In genomic region chr10:69232252-69232651, GRCh38 we compare ENCODE assay signal across 12 cellular contexts. TPM values are rescaled to one million over a fixed set of nuclear protein-coding genes. Genes with fewer than 3 reads are reported as not detected.
DNase-seq lines count a peak whose midpoint lies in the region; ATAC-seq and TF ChIP-seq lines count a peak whose summit lies in the region.
"Had no signal": no experiment of that assay in that cellular context is flagged by ENCODE, and none has a peak within 500 bp of the region (broad histone marks: within the 10 kb centered on the region; RNA-seq: fewer than 3 reads in every experiment).

No MANE protein-coding gene starts in this region.

- no peak for ATAC-seq in naive thymus-derived CD4-positive, alpha-beta T cell
- no peak for ATAC-seq in HG03025 (IDR thresholded peaks at IDR 0.05; ENCODE audit: low FRiP score, unreplicated experiment)

- H3K27ac ChIP-seq in CD4-positive, alpha-beta memory T cell (ENCODE audit: low read depth, low read length): no peak overlapping the region
- H3K27ac ChIP-seq in naive thymus-derived CD4-positive, alpha-beta T cell (ENCODE audit: low read depth, low read length): no peak overlapping the region
- no peak overlapping the region for H3K27ac ChIP-seq in A673 (ENCODE audit: low read depth, low read length, poor library complexity, severe bottlenecking)

- BruUV-seq in A673 (replicated peaks; lab: Mats Ljungman, UMichigan): no TSS peak

- H3K4me3 Mint-ChIP-seq in CD4-positive, alpha-beta memory T cell: peak overlapping the region in 5 of 8 donors; percentile 12 to 94 (median 81)
- H3K4me3 Mint-ChIP-seq in naive thymus-derived CD4-positive, alpha-beta T cell: peak overlapping the region in 8 of 10 donors; percentile 77 to 90 (median 84)
- H3K4me3 Mint-ChIP-seq: nephron progenitor cell had no signal

- no peaks in the 10 kb centered on the region for H3K36me3 Mint-ChIP-seq in CD4-positive, alpha-beta memory T cell
- no peaks in the 10 kb centered on the region for H3K36me3 Mint-ChIP-seq in naive thymus-derived CD4-positive, alpha-beta T cell

- no peaks in the 10 kb centered on the region for H3K9me3 ChIP-seq in CD4-positive, alpha-beta memory T cell (ENCODE audit: control insufficient read depth in 1 of 2, low read length in 2 of 2)
- no peaks in the 10 kb centered on the region for H3K9me3 ChIP-seq in naive thymus-derived CD4-positive, alpha-beta T cell (ENCODE audit: control insufficient read depth in 2 of 3, low read length in 3 of 3)
- H3K9me3 ChIP-seq in A673 (ENCODE audit: low read depth, low read length, poor library complexity, severe bottlenecking): no peaks in the 10 kb centered on the region

- no peak for TF ChIP-seq EP300 in Ishikawa (IDR thresholded peaks at IDR 0.05; ENCODE audit: borderline replicate concordance)

- no peaks in the 10 kb centered on the region for H3K36me3 ChIP-seq in CD4-positive, alpha-beta memory T cell (ENCODE audit: insufficient read depth, low read length)
- H3K36me3 ChIP-seq in naive thymus-derived CD4-positive, alpha-beta T cell (ENCODE audit: control insufficient read depth in 2 of 3, insufficient read depth in 3 of 3, low read length in 3 of 3): no peaks in the 10 kb centered on the region
- H3K36me3 ChIP-seq in A673 (ENCODE audit: insufficient read depth, low read length, poor library complexity, severe bottlenecking): no peaks in the 10 kb centered on the region

- no peaks in the 10 kb centered on the region for H3K27me3 Mint-ChIP-seq in CD4-positive, alpha-beta memory T cell
- no peaks in the 10 kb centered on the region for H3K27me3 Mint-ChIP-seq in naive thymus-derived CD4-positive, alpha-beta T cell

- no peak for TF ChIP-seq RAD21 in Ishikawa (IDR thresholded peaks at IDR 0.05; ENCODE audit: low read depth)

- CTCF ChIA-PET in CD4-positive, alpha-beta memory T cell (lab: Charles Lee; ENCODE audit: partially characterized antibody): interaction anchor here (1.3 to 2.9 kb wide), 4 partner anchors 10 to 160 kb away, joined by 3 to 20 read pairs (median 6); no protein-coding TSS in a partner anchor
- CTCF ChIA-PET in naive thymus-derived CD4-positive, alpha-beta T cell (lab: Charles Lee): interaction anchor here (1.1 to 4.8 kb wide), 3 partner anchors 161 to 176 kb away, joined by 5 to 45 read pairs (median 6); no protein-coding TSS in a partner anchor
- CTCF ChIA-PET in A673 (lab: Charles Lee): no interaction called here

- peaks cover 41 to 71% (median 47%) of the 10 kb centered on the region in 4 donors for H3K4me1 Mint-ChIP-seq in CD4-positive, alpha-beta memory T cell
- H3K4me1 Mint-ChIP-seq in naive thymus-derived CD4-positive, alpha-beta T cell: peaks cover 26 to 68% (median 56%) of the 10 kb centered on the region in 7 donors

- POLR2A ChIA-PET in CD4-positive, alpha-beta memory T cell (lab: Charles Lee; ENCODE audit: partially characterized antibody): interaction anchor here (1.3 to 3.1 kb wide), 3 partner anchors 11 to 86 kb away, joined by 4 to 12 read pairs (median 7); no protein-coding TSS in a partner anchor
- POLR2A ChIA-PET in naive thymus-derived CD4-positive, alpha-beta T cell (lab: Charles Lee): interaction anchor here (0.6 to 1.4 kb wide), 6 partner anchors 16 to 277 kb away, joined by 3 to 6 read pairs (median 3); partner anchors contain the start of gene VPS26A
- POLR2A ChIA-PET in A673 (lab: Charles Lee; ENCODE audit: low non-redundant PET): no interaction called here

- H3K4me1 ChIP-seq in CD4-positive, alpha-beta memory T cell (ENCODE audit: insufficient read depth, low read length): peaks cover 55% of the 10 kb centered on the region
- peaks cover 27 to 40% of the 10 kb centered on the region in 2 donors for H3K4me1 ChIP-seq in naive thymus-derived CD4-positive, alpha-beta T cell (ENCODE audit: control insufficient read depth in 2 of 2, insufficient read depth in 2 of 2, low read length in 2 of 2)
- no peaks in the 10 kb centered on the region for H3K4me1 ChIP-seq in A673 (ENCODE audit: insufficient read depth, low read length, poor library complexity, severe bottlenecking)

- no peak overlapping the region for H3K4me3 ChIP-seq in CD4-positive, alpha-beta memory T cell (ENCODE audit: low read length in 2 of 2)
- no peak overlapping the region for H3K4me3 ChIP-seq in choroid plexus epithelial cell (ENCODE audit: low read depth, low read length)
- no peak overlapping the region for H3K4me3 ChIP-seq in naive thymus-derived CD4-positive, alpha-beta T cell (ENCODE audit: low read length)
- H3K4me3 ChIP-seq in A673 (ENCODE audit: low read depth, low read length, poor library complexity, severe bottlenecking): no peak overlapping the region

- peak; percentile 21 for TF ChIP-seq CTCF in choroid plexus epithelial cell (conservative IDR thresholded peaks at IDR 0.05; ENCODE audit: low read depth, low read length)
- no peak for TF ChIP-seq CTCF in A673 (conservative IDR thresholded peaks at IDR 0.05; ENCODE audit: low read depth, low read length)

- H3K27me3 ChIP-seq in CD4-positive, alpha-beta memory T cell (ENCODE audit: insufficient read depth, low read length): no peaks in the 10 kb centered on the region
- H3K27me3 ChIP-seq in naive thymus-derived CD4-positive, alpha-beta T cell (ENCODE audit: control insufficient read depth in 2 of 2, insufficient read depth in 2 of 2, low read length in 2 of 2): no peaks in the 10 kb centered on the region
- H3K27me3 ChIP-seq in A673 (replicated peaks; ENCODE audit: insufficient read depth, low read depth, low read length, poor library complexity): no peaks in the 10 kb centered on the region

- peak overlapping the region in 6 of 7 donors; percentile 1 to 93 (median 78) for H3K27ac Mint-ChIP-seq in CD4-positive, alpha-beta memory T cell
- peak overlapping the region in 7 of 9 donors; percentile 83 to 98 (median 93) for H3K27ac Mint-ChIP-seq in naive thymus-derived CD4-positive, alpha-beta T cell

- intact Hi-C loops in CD4-positive, alpha-beta memory T cell (cut with micrococcal nuclease): loop anchor here (1.0 kb wide), 1 partner anchor 10 kb away; no protein-coding TSS in a partner anchor
- intact Hi-C loops in naive thymus-derived CD4-positive, alpha-beta T cell (cut with micrococcal nuclease): loop anchor here (1.0 to 10.0 kb wide), 2 partner anchors 10 to 403 kb away; partner anchors contain the start of gene FAM241B (in 1 of the 2)
- intact Hi-C loops in A673 (cut with micrococcal nuclease; ENCODE audit: unreplicated experiment): no loop called here

- H3K9me3 Mint-ChIP-seq in CD4-positive, alpha-beta memory T cell: no peaks in the 10 kb centered on the region
- H3K9me3 Mint-ChIP-seq in naive thymus-derived CD4-positive, alpha-beta T cell: peaks cover 0 to 3% (median 0%) of the 10 kb centered on the region in 11 donors
- H3K9me3 Mint-ChIP-seq: nephron progenitor cell had no signal

- DNase-seq in CD4-positive, alpha-beta memory T cell: no peak
- DNase-seq in choroid plexus epithelial cell (ENCODE audit: low read depth) (peak; percentile 89), NCI-H2081 (lab: John Stamatoyannopoulos, UW) (no peak), A673 (ENCODE audit: low spot score) (no peak)
- peak in 1 of 9 donors; percentile 16 for DNase-seq in naive thymus-derived CD4-positive, alpha-beta T cell
- no peak for DNase-seq in stimulated activated CD4-positive, alpha-beta T cell treated with anti-CD3 and anti-CD28 coated beads, Interleukin-4, amount 100 ng/mL, for 4 hours
- DNase-seq: activated CD8-positive, alpha-beta memory T cell treated with anti-CD3 and anti-CD28 coated beads, Interleukin-2, amount 50 U/mL, for 4 hours; NCI-H1092 treated with DMSO at 0.1 percent for 48 hours; nephron progenitor cell; SHP77 treated with DMSO at 0.1 percent for 48 hours had no signal

TF ChIP-seq in Ishikawa, 13 proteins besides CTCF, POLR2A, EP300 and RAD21:
- TF ChIP-seq TEAD4 (IDR thresholded peaks at IDR 0.05) (peak; percentile 44), NFIC (IDR thresholded peaks at IDR 0.05) (no peak)
- TF ChIP-seq, protein P1, sequence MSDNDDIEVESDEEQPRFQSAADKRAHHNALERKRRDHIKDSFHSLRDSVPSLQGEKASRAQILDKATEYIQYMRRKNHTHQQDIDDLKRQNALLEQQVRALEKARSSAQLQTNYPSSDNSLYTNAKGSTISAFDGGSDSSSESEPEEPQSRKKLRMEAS (IDR thresholded peaks at IDR 0.05): 0 out of 2 replicates have a peak, but pooled peaks have one; percentile 44
TF ChIP-seq in Ishikawa: peak in this region for 2.

RNA-seq across cellular contexts. Expression of gene HKDC1, which starts 12.1 kb away (rescaled TPM):
- total RNA-seq in CD4-positive, alpha-beta memory T cell: 1 to 10 TPM; 3.5 TPM
- polyA plus RNA-seq in CD4-positive, alpha-beta memory T cell: 1 to 10 TPM; 5.5 to 8.1 TPM
- total RNA-seq in naive thymus-derived CD4-positive, alpha-beta T cell: 1 to 10 TPM; 1.9 to 4.8 (median 4.1) TPM
- polyA plus RNA-seq in naive thymus-derived CD4-positive, alpha-beta T cell: 10 to 100 TPM in 1 of 2 donors, 1 to 10 TPM in 1; 2.8 to 10.9 TPM
- 0.52 and 0.79 TPM in 2 replicates for total RNA-seq in A673 (2021)

RNA-seq across cellular contexts. Expression of gene HK1, which starts 46.0 kb away (rescaled TPM):
- 10 to 100 TPM; 68.6 to 70.1 TPM for total RNA-seq in CD4-positive, alpha-beta memory T cell
- polyA plus RNA-seq in CD4-positive, alpha-beta memory T cell: 100 to 1,000 TPM; 153 to 156 TPM
- 100 to 1,000 TPM in 1 of 5 experiments, 10 to 100 TPM in 4; 60.1 to 144 (median 66.3) TPM for total RNA-seq in naive thymus-derived CD4-positive, alpha-beta T cell
- polyA plus RNA-seq in naive thymus-derived CD4-positive, alpha-beta T cell: 100 to 1,000 TPM in 1 of 2 donors, 10 to 100 TPM in 1; 95.5 to 138 TPM
- total RNA-seq in A673 (2021): 106 and 107 TPM in 2 replicates

RNA-seq across cellular contexts. Expression of gene SUPV3L1, which starts 52.2 kb away (rescaled TPM):
- total RNA-seq in CD4-positive, alpha-beta memory T cell: 10 to 100 TPM; 35.7 to 39.0 TPM
- polyA plus RNA-seq in CD4-positive, alpha-beta memory T cell: 10 to 100 TPM; 14.2 to 21.5 TPM
- 10 to 100 TPM; 39.3 to 63.2 (median 42.1) TPM for total RNA-seq in naive thymus-derived CD4-positive, alpha-beta T cell
- polyA plus RNA-seq in naive thymus-derived CD4-positive, alpha-beta T cell: 10 to 100 TPM; 16.5 to 25.2 TPM
- total RNA-seq in A673 (2021): 54.3 and 55.3 TPM in 2 replicates
